Comparison of ENCODE assay signal across 8 cellular contexts in the genomic region with DNA sequence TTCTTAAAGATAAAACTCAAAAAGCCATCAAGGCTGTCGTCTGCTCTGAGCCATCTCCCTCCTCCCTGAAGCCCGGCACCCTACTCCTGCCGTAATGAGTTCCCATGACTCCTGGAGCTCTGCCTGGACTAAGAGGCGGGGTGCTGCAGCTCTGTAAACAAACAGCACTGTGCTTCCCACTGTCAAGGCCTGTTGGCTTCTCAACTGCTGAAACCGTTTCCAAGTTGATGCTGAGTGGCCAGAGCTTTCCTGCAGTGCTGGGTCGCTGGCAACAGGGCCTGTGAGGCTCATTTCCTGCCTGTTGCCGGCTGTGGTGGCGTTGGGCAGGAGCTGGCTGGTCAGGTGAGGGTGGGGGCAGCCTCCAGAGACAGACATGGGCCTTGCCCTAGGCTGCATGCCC. TPM values are rescaled to one million over a fixed set of nuclear protein-coding genes. Genes with fewer than 3 reads are reported as not detected.
DNase-seq lines count a peak whose midpoint lies in the region; ATAC-seq lines count a peak whose summit lies in the region.

No MANE protein-coding gene starts in this region.

- ATAC-seq in Right ventricle myocardium inferior = peak; percentile 72
- no peak for ATAC-seq in GM19023 (IDR thresholded peaks at IDR 0.05; ENCODE audit: unreplicated experiment)

- DNase-seq in H4 (ENCODE audit: low spot score) = peak; percentile 96
- DNase-seq in SHP77 treated with DMSO at 0.1 percent for 48 hours (lab: John Stamatoyannopoulos, UW) = peak; percentile 85
- peak; percentile 86 for DNase-seq in Right ventricle myocardium inferior (ENCODE audit: missing footprints)
- DNase-seq in skeletal muscle cell (ENCODE audit: low read depth) = peak; percentile 66
- DNase-seq in activated naive CD4-positive, alpha-beta T cell treated with anti-CD3 and anti-CD28 coated beads, Interleukin-2, amount 50 U/mL, for 16 hours = no peak
- DNase-seq in GOT3 (lab: John Stamatoyannopoulos, UW) = no peak
- DNase-seq in activated effector memory CD4-positive, alpha-beta T cell treated with Interleukin-2 at 50 U/mL for 16 hours = no peak

- H3K4me3 ChIP-seq in skeletal muscle cell (ENCODE audit: low read depth, low read length) = no peak overlapping the region

- intact Hi-C loops in Right ventricle myocardium inferior (cut with DNase I) = loop anchor here (5.0 kb wide), 2 partner anchors 38 to 108 kb away; a partner anchor contains a TSS

RNA-seq across cellular contexts. Expression of a gene that starts 26.7 kb away (rescaled TPM):
- total RNA-seq in H4 (2014; rRNA removed; shearing (Covaris generic)) = 0.33 and 0.45 TPM in 2 replicates
- total RNA-seq in Right ventricle myocardium inferior = 26.0 TPM

RNA-seq across cellular contexts. Expression of a gene that starts 45.4 kb away (rescaled TPM):
- total RNA-seq in H4 (2014; rRNA removed; shearing (Covaris generic)) = 44.6 and 60.9 TPM in 2 replicates
- 36.2 TPM for total RNA-seq in Right ventricle myocardium inferior

RNA-seq across cellular contexts. Expression of a gene that starts 57.2 kb away (rescaled TPM):
- 4.9 and 5.8 TPM in 2 replicates for total RNA-seq in H4 (2014; rRNA removed; shearing (Covaris generic))
- total RNA-seq in Right ventricle myocardium inferior = 8.4 TPM

Comparison
In these comparisons a context has a peak if more than half of its experiments do, and no peak if none do; other contexts are left out.
1. DNase-seq: peak in H4 (single experiment), SHP77 treated with DMSO at 0.1 percent for 48 hours (single experiment), Right ventricle myocardium inferior (single experiment) and skeletal muscle cell (single experiment); none in activated naive CD4-positive, alpha-beta T cell treated with anti-CD3 and anti-CD28 coated beads, Interleukin-2, amount 50 U/mL, for 16 hours (single experiment), GOT3 (single experiment) and activated effector memory CD4-positive, alpha-beta T cell treated with Interleukin-2 at 50 U/mL for 16 hours (single experiment).
2. RNA of a gene that starts 26.7 kb away (total RNA-seq): 26.0 TPM in Right ventricle myocardium inferior (single experiment); 0.33 to 0.45 TPM in H4; every median in the first group is over 10 times any median in the second.